Comparison of ENCODE assay signal across 8 cellular contexts in the genomic region with DNA sequence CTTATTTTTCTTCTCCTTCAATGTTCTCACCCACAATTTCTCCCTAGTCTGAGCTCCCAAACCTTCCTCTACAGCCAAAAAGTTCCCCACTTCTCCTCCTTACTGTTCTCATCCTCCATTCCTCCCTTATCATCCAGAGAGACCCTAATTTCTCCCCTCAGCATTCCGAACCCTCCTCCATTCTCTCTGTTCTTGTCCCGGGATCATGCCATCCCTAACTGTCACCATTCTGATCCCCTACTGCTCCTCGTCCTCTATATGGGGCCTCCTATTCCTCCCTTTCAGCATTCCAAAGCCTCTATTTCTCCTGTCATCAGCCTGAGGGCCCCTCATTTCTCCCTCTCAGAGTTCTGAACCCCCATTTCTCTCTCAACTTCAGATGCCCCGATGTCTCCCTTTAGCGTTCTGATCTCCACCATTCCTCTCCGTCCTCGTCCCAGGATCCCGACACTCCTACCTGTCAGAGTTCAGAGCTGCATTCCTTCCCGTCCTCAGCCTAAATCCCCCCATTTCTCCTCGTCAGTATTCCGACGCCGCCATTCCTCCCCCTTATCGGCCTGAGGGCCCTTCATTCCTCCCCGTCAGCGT. TPM values are rescaled to one million over a fixed set of nuclear protein-coding genes. Genes with fewer than 3 reads are reported as not detected.
DNase-seq lines count a peak whose midpoint lies in the region; ATAC-seq and TF ChIP-seq lines count a peak whose summit lies in the region.

No MANE protein-coding gene starts in this region.

- H3K4me3 ChIP-seq in CD4-positive, CD25-positive, alpha-beta regulatory T cell (ENCODE audit: low read depth, low read length) = peak overlapping the region; percentile 90
- H3K4me3 ChIP-seq in OCI-LY1 (ENCODE audit: low read depth, low read length, poor library complexity, severe bottlenecking) (peak overlapping the region; percentile 98), endocrine pancreas (ENCODE audit: control insufficient read depth, insufficient read depth, low read length) (peak overlapping the region; percentile 83), neuron (ENCODE audit: low read length) (peak overlapping the region; percentile 76)

- H3K9me3 ChIP-seq in CD4-positive, CD25-positive, alpha-beta regulatory T cell (ENCODE audit: control insufficient read depth in 2 of 2, low read length in 2 of 2) = no peaks in the 10 kb centered on the region
- no peaks in the 10 kb centered on the region for H3K9me3 ChIP-seq in OCI-LY1 (ENCODE audit: low read length)
- no peaks in the 10 kb centered on the region for H3K9me3 ChIP-seq in endocrine pancreas (ENCODE audit: control insufficient read depth, low read length)
- peaks cover 2% of the 10 kb centered on the region for H3K9me3 ChIP-seq in neuron (ENCODE audit: low read length)

- peak overlapping the region; percentile 89 for H3K27ac ChIP-seq in CD4-positive, CD25-positive, alpha-beta regulatory T cell (ENCODE audit: insufficient read depth, low read length, poor library complexity, severe bottlenecking)
- peak overlapping the region; percentile 74 for H3K27ac ChIP-seq in OCI-LY1 (ENCODE audit: low read depth, low read length, poor library complexity, severe bottlenecking)

- peak overlapping the region; percentile 97 to 100 (median 98) for H3K4me3 Mint-ChIP-seq in CD4-positive, CD25-positive, alpha-beta regulatory T cell

- H3K9me2 ChIP-seq in OCI-LY1 (ENCODE audit: low read depth, low read length) = no peaks in the 10 kb centered on the region

- H3K27me3 Mint-ChIP-seq in CD4-positive, CD25-positive, alpha-beta regulatory T cell = no peaks in the 10 kb centered on the region

- no peaks in the 10 kb centered on the region for H3K27me3 ChIP-seq in CD4-positive, CD25-positive, alpha-beta regulatory T cell (ENCODE audit: control insufficient read depth, insufficient read depth, low read length)
- no peaks in the 10 kb centered on the region for H3K27me3 ChIP-seq in OCI-LY1 (ENCODE audit: insufficient read depth, low read length)
- no peaks in the 10 kb centered on the region for H3K27me3 ChIP-seq in endocrine pancreas (ENCODE audit: control insufficient read depth, insufficient read depth, low read length)
- H3K27me3 ChIP-seq in neuron (ENCODE audit: insufficient read depth, low read length) = no peaks in the 10 kb centered on the region

- H2AFZ ChIP-seq in OCI-LY1 (ENCODE audit: low read length) = no peak overlapping the region
- peak overlapping the region; percentile 35 for H2AFZ ChIP-seq in neuron (ENCODE audit: low read depth, low read length)

- H3K79me2 ChIP-seq in OCI-LY1 (ENCODE audit: insufficient read depth, low read length) = peaks cover 26% of the 10 kb centered on the region

- H3K9me3 Mint-ChIP-seq in CD4-positive, CD25-positive, alpha-beta regulatory T cell = no peaks in the 10 kb centered on the region

- no peak for ATAC-seq in CD4-positive, CD25-positive, alpha-beta regulatory T cell (ENCODE audit: low read depth in 2 of 2)
- ATAC-seq in GM18858 (IDR thresholded peaks at IDR 0.05; ENCODE audit: unreplicated experiment) (no peak), left colon (no peak)

- H3K9ac ChIP-seq in OCI-LY1 (ENCODE audit: low read length) = peak overlapping the region; percentile 99
- H3K9ac ChIP-seq in endocrine pancreas (ENCODE audit: control insufficient read depth, insufficient read depth, low read length) = peak overlapping the region; percentile 99

- peak overlapping the region; percentile 95 to 99 (median 98) for H3K27ac Mint-ChIP-seq in CD4-positive, CD25-positive, alpha-beta regulatory T cell

- no peak for TF ChIP-seq CTCF in OCI-LY1 (IDR thresholded peaks at IDR 0.05; ENCODE audit: low read length)

- H3K36me3 Mint-ChIP-seq in CD4-positive, CD25-positive, alpha-beta regulatory T cell = peaks cover 41% of the 10 kb centered on the region

- peak overlapping the region; percentile 97 for H3K4me2 ChIP-seq in OCI-LY1 (ENCODE audit: low read length)

- intact Hi-C loops in left colon (cut with DNase I, micrococcal nuclease) = no loop called here

- peaks cover 29% of the 10 kb centered on the region for H3K4me1 ChIP-seq in CD4-positive, CD25-positive, alpha-beta regulatory T cell (ENCODE audit: control insufficient read depth, insufficient read depth, low read length, poor library complexity, severe bottlenecking)
- H3K4me1 ChIP-seq in OCI-LY1 (ENCODE audit: insufficient read depth, low read length, severe bottlenecking) (peaks cover 27% of the 10 kb centered on the region), endocrine pancreas (ENCODE audit: control insufficient read depth, insufficient read depth, low read length) (peaks cover 15% of the 10 kb centered on the region), neuron (ENCODE audit: insufficient read depth, low read length) (peaks cover 8% of the 10 kb centered on the region)

- H3K36me3 ChIP-seq in CD4-positive, CD25-positive, alpha-beta regulatory T cell (ENCODE audit: control insufficient read depth, insufficient read depth, low read length) = peaks cover 60% of the 10 kb centered on the region
- H3K36me3 ChIP-seq in OCI-LY1 (ENCODE audit: insufficient read depth, low read length) = peaks cover 76% of the 10 kb centered on the region
- H3K36me3 ChIP-seq in endocrine pancreas (ENCODE audit: control insufficient read depth, insufficient read depth, low read length) = peaks cover 16% of the 10 kb centered on the region
- peaks cover 68% of the 10 kb centered on the region for H3K36me3 ChIP-seq in neuron (ENCODE audit: insufficient read depth, low read length)

- peaks cover 10 to 63% (median 28%) of the 10 kb centered on the region in 4 donors for H3K4me1 Mint-ChIP-seq in CD4-positive, CD25-positive, alpha-beta regulatory T cell

- H4K20me1 ChIP-seq in OCI-LY1 (ENCODE audit: insufficient read depth, low read length) = no peaks in the 10 kb centered on the region

- no peaks in the 10 kb centered on the region for H3F3A ChIP-seq in OCI-LY1 (ENCODE audit: insufficient read depth, low read length)

- DNase-seq in CD4-positive, CD25-positive, alpha-beta regulatory T cell = no peak
- no peak for DNase-seq in activated effector memory CD4-positive, alpha-beta T cell treated with Interleukin-2 at 50 U/mL for 16 hours
- DNase-seq in left colon = no peak
- DNase-seq in cerebellum (ENCODE audit: low spot score) = no peak

RNA-seq across cellular contexts. Expression of a gene that starts 0.5 kb away (rescaled TPM):
- 94.4 TPM for total RNA-seq in CD4-positive, CD25-positive, alpha-beta regulatory T cell
- polyA plus RNA-seq in CD4-positive, CD25-positive, alpha-beta regulatory T cell = 10 to 100 TPM; 25.2 to 28.8 (median 28.1) TPM
- total RNA-seq in left colon (10 to 100 TPM; 66.4 to 68.0 TPM), cerebellum (57.1 TPM)

RNA-seq across cellular contexts. Expression of a gene that starts 6.7 kb away (rescaled TPM):
- total RNA-seq in CD4-positive, CD25-positive, alpha-beta regulatory T cell = 141 TPM
- polyA plus RNA-seq in CD4-positive, CD25-positive, alpha-beta regulatory T cell = 10 to 100 TPM; 52.9 to 67.9 (median 62.8) TPM
- total RNA-seq in left colon (10 to 100 TPM; 67.1 to 81.0 TPM), cerebellum (38.4 TPM)

RNA-seq across cellular contexts. Expression of a gene that starts 14.5 kb away (rescaled TPM):
- 0.35 TPM for total RNA-seq in CD4-positive, CD25-positive, alpha-beta regulatory T cell
- polyA plus RNA-seq in CD4-positive, CD25-positive, alpha-beta regulatory T cell = under 1 TPM in 1 of 4 donors, not detected in 3; 0.27 TPM
- total RNA-seq in left colon (under 1 TPM; 0.24 to 0.28 TPM), cerebellum (1.7 TPM)
